Comparison of ENCODE assay signal across 15 cellular contexts in genomic region chr11:61401558-61401957, GRCh38.
"Had no signal": no experiment of that assay in that cellular context is flagged by ENCODE, and none has a peak within 500 bp of the region (broad histone marks: within the 10 kb centered on the region; RNA-seq: fewer than 3 reads in every experiment).

No MANE protein-coding gene starts in this region.

- H3K9me3 Mint-ChIP-seq: activated T-cell treated with anti-CD3 and anti-CD28 coated beads, Interleukin-2, amount 50 U/mL, for 24 hours; memory B cell; stimulated activated memory B cell treated with anti-CD40 and anti-IgM and Interleukin-4, amounts not matched to agents 10 μg/mL and 1 μg/mL and 100 μg/mL, for 72 hours had no signal

- H3K27me3 ChIP-seq: ascending aorta, heart right ventricle, left lung, transverse colon had no signal

- H3K27ac ChIP-seq: ascending aorta, heart right ventricle, left lung, transverse colon had no signal

- H3K9me3 ChIP-seq: ascending aorta, heart right ventricle, left lung, transverse colon had no signal

- H3K4me3 Mint-ChIP-seq: activated CD8-positive, alpha-beta memory T cell treated with anti-CD3 and anti-CD28 coated beads, Interleukin-2, amount 10 ng/mL, durations not matched to agents 7 days and 5 days; activated T-cell treated with anti-CD3 and anti-CD28 coated beads, Interleukin-2, amount 50 U/mL, for 24 hours; memory B cell; stimulated activated memory B cell treated with anti-CD40 and anti-IgM and Interleukin-4, amounts not matched to agents 10 μg/mL and 1 μg/mL and 100 μg/mL, for 72 hours; T-helper 17 cell had no signal

- H3K27me3 Mint-ChIP-seq: activated CD8-positive, alpha-beta memory T cell treated with anti-CD3 and anti-CD28 coated beads, Interleukin-2, amount 10 ng/mL, durations not matched to agents 7 days and 5 days; activated T-cell treated with anti-CD3 and anti-CD28 coated beads, Interleukin-2, amount 50 U/mL, for 24 hours; memory B cell; progenitor cell of endocrine pancreas; stimulated activated memory B cell treated with anti-CD40 and anti-IgM and Interleukin-4, amounts not matched to agents 10 μg/mL and 1 μg/mL and 100 μg/mL, for 72 hours; T-helper 17 cell had no signal

- H3K4me3 ChIP-seq: ascending aorta, heart right ventricle, left lung, transverse colon had no signal

- ATAC-seq: activated CD4-positive, CD25-positive, alpha-beta regulatory T cell treated with anti-CD3 and anti-CD28 coated beads, Interleukin-2, amount 50 U/mL, for 24 hours; activated CD8-positive, alpha-beta memory T cell treated with anti-CD3 and anti-CD28 coated beads, Interleukin-2, amount 10 ng/mL, durations not matched to agents 7 days and 5 days; left lung; stimulated activated memory B cell treated with anti-CD40 and anti-IgM and Interleukin-4, amounts not matched to agents 10 μg/mL and 1 μg/mL and 100 μg/mL, for 72 hours; T-helper 17 cell had no signal

- H3K4me1 Mint-ChIP-seq: activated CD8-positive, alpha-beta memory T cell treated with anti-CD3 and anti-CD28 coated beads, Interleukin-2, amount 10 ng/mL, durations not matched to agents 7 days and 5 days; stimulated activated memory B cell treated with anti-CD40 and anti-IgM and Interleukin-4, amounts not matched to agents 10 μg/mL and 1 μg/mL and 100 μg/mL, for 72 hours had no signal

- H3K4me1 ChIP-seq: ascending aorta, left lung, transverse colon had no signal

- DNase-seq: activated CD4-positive, alpha-beta T cell treated with anti-CD3 and anti-CD28 coated beads, Interleukin-2, amount 50 U/mL, for 48 hours; activated CD8-positive, alpha-beta memory T cell treated with anti-CD3 and anti-CD28 coated beads, Interleukin-2, amount 10 ng/mL, durations not matched to agents 7 days and 5 days; activated T-cell treated with anti-CD3 and anti-CD28 coated beads, Interleukin-2, amount 50 U/mL, for 24 hours; heart right ventricle; islet precursor cell; left lung; right cardiac atrium; substantia nigra; T-helper 17 cell; transverse colon had no signal

- H3K27ac Mint-ChIP-seq: activated CD8-positive, alpha-beta memory T cell treated with anti-CD3 and anti-CD28 coated beads, Interleukin-2, amount 10 ng/mL, durations not matched to agents 7 days and 5 days had no signal
